In genomic region chr4:56908206-56909082, GRCh38 we compare ENCODE assay signal across 8 cellular contexts. TPM values are rescaled to one million over a fixed set of nuclear protein-coding genes. Genes with fewer than 3 reads are reported as not detected.
DNase-seq lines count a peak whose midpoint lies in the region; ATAC-seq and TF ChIP-seq lines count a peak whose summit lies in the region.

No MANE protein-coding gene starts in this region.

- CTCF ChIA-PET in HEK293 (lab: Yijun Ruan, JAX), result interaction anchor here (1.2 kb wide), 1 partner anchor 69 kb away, joined by 4 read pairs; the partner anchor contains the start of gene NOA1

- DNase-seq in MG63 (peak; percentile 64), lung (ENCODE audit: low spot score) (peak; percentile 57), NCI-H1930 (lab: John Stamatoyannopoulos, UW) (no peak)
- DNase-seq in activated CD4-positive, alpha-beta T cell treated with anti-CD3 and anti-CD28 coated beads, Interleukin-2, amount 50 U/mL, for 4 hours, result peak; percentile 56 to 59
- peak; percentile 49 for DNase-seq in stimulated activated CD8-positive, alpha-beta memory T cell treated with anti-CD3 and anti-CD28 coated beads, Interleukin-12 subunit alpha, Interleukin-12 subunit beta, amount 100 ng/mL, for 1 hour (ENCODE audit: low read depth)

- H3K4me3 ChIP-seq in GM12875 (ENCODE audit: low read depth, low read length), result peak overlapping the region; percentile 90
- H3K4me3 ChIP-seq in HEK293 (ENCODE audit: low read depth, low read length), result peak overlapping the region; percentile 72
- peak overlapping the region; percentile 72 for H3K4me3 ChIP-seq in MG63
- H3K4me3 ChIP-seq in duodenal mucosa (ENCODE audit: low read depth in 1 of 2, low read length in 2 of 2), result peak overlapping the region; percentile 92 to 94
- peak overlapping the region; percentile 92 for H3K4me3 ChIP-seq in lung

- no peaks in the 10 kb centered on the region for H3K9me3 ChIP-seq in HEK293 (ENCODE audit: control insufficient read depth, insufficient read depth, low read depth, low read length)
- no peaks in the 10 kb centered on the region for H3K9me3 ChIP-seq in MG63
- no peaks in the 10 kb centered on the region for H3K9me3 ChIP-seq in duodenal mucosa (ENCODE audit: control insufficient read depth in 1 of 2, low read length in 2 of 2)
- H3K9me3 ChIP-seq in lung (ENCODE audit: control insufficient read depth in 2 of 2, insufficient read depth in 1 of 2, low read length in 1 of 2), result no peaks in the 10 kb centered on the region

- H3K36me3 ChIP-seq in HEK293 (ENCODE audit: control insufficient read depth in 2 of 2, insufficient read depth in 1 of 2, low read length in 2 of 2) (peaks cover 0 to 8% of the 10 kb centered on the region in 2 experiments; a peak in 1 of 3 replicates), MG63 (peaks cover 5% of the 10 kb centered on the region; the same call in 1 of the 2 replicates), duodenal mucosa (ENCODE audit: control insufficient read depth in 1 of 2, insufficient read depth in 2 of 2, low read length in 2 of 2) (no peaks in the 10 kb centered on the region), lung (ENCODE audit: control insufficient read depth in 2 of 2, insufficient read depth in 2 of 2, low read length in 2 of 2) (no peaks in the 10 kb centered on the region)

- POLR2A ChIA-PET in HEK293 (lab: Yijun Ruan, JAX), result interaction anchor here (1.1 to 1.9 kb wide), 6 partner anchors 69 to 521 kb away, joined by 3 to 9 read pairs (median 4); partner anchors contain the start of genes AASDH, NOA1 and POLR2B

- peak; percentile 70 for ATAC-seq in lung (ENCODE audit: insufficient read depth, low FRiP score)

- peak overlapping the region; percentile 73 for H3K27ac ChIP-seq in HEK293 (ENCODE audit: extremely low read depth, low read depth, low read length)
- peak overlapping the region; percentile 85 for H3K27ac ChIP-seq in duodenal mucosa (ENCODE audit: low read depth, low read length)
- H3K27ac ChIP-seq in lung (ENCODE audit: low read depth in 1 of 2, low read length in 1 of 2), result peak overlapping the region; percentile 82 to 93

- H3K9ac ChIP-seq in duodenal mucosa (ENCODE audit: low read depth in 1 of 2, low read length in 2 of 2), result peak overlapping the region; percentile 87 to 96

- WGBS in lung, 2 donors, result 0 to 1% methylated on average over 80 to 110 of the region's 110 CpGs

- TF ChIP-seq CTCF in GM12875 (IDR thresholded peaks at IDR 0.05; ENCODE audit: borderline replicate concordance, insufficient read depth, low read depth, low read length), result peak; percentile 3; the same call in 1 of the 2 replicates
- TF ChIP-seq CTCF in HEK293 (tag by site-specific recombination; IDR thresholded peaks at IDR 0.05), result no peak
- no peak for TF ChIP-seq CTCF in lung (IDR thresholded peaks at IDR 0.05; ENCODE audit: control extremely low read depth, extremely low read depth)

- H3K4me1 ChIP-seq in HEK293 (ENCODE audit: control insufficient read depth, insufficient read depth, low read length) (no peaks in the 10 kb centered on the region), duodenal mucosa (ENCODE audit: control insufficient read depth in 1 of 2, insufficient read depth in 2 of 2, low read length in 2 of 2) (peaks cover 19 to 27% of the 10 kb centered on the region in 2 donors), lung (ENCODE audit: control insufficient read depth in 2 of 2, insufficient read depth in 2 of 2, low read length in 2 of 2) (peaks cover 14 to 18% of the 10 kb centered on the region in 2 donors)

- H3K27me3 ChIP-seq in MG63 (no peaks in the 10 kb centered on the region), duodenal mucosa (ENCODE audit: control insufficient read depth in 1 of 2, insufficient read depth in 2 of 2, low read length in 2 of 2) (no peaks in the 10 kb centered on the region), lung (ENCODE audit: control insufficient read depth, insufficient read depth) (no peaks in the 10 kb centered on the region)

TF ChIP-seq in HEK293, 187 proteins besides CTCF, POLR2A, EP300 and RAD21 (continues in another document):
- TF ChIP-seq ZSCAN23 (tag by site-specific recombination; IDR thresholded peaks at IDR 0.05) (no peak), ZNF658 (tag by site-specific recombination; IDR thresholded peaks at IDR 0.05) (no peak), HOXA7 (CRISPR knock-in tag; IDR thresholded peaks at IDR 0.05; ENCODE audit: borderline replicate concordance) (no peak), ZFP69B (tag by site-specific recombination; IDR thresholded peaks at IDR 0.05) (peak; percentile 61), ZNF23 (tag by site-specific recombination; IDR thresholded peaks at IDR 0.05; ENCODE audit: borderline replicate concordance) (no peak), ZNF18 (tag by site-specific recombination; IDR thresholded peaks at IDR 0.05) (no peak), ZNF560 (tag by site-specific recombination; IDR thresholded peaks at IDR 0.05; ENCODE audit: borderline replicate concordance) (no peak), ZNF600 (tag by site-specific recombination; IDR thresholded peaks at IDR 0.05) (0 out of 2 replicates have a peak, but pooled peaks have one; percentile 21), ZNF416 (tag by site-specific recombination; IDR thresholded peaks at IDR 0.05) (no peak), ZNF350 (tag by site-specific recombination; IDR thresholded peaks at IDR 0.05) (no peak)
- TF ChIP-seq, protein P1, sequence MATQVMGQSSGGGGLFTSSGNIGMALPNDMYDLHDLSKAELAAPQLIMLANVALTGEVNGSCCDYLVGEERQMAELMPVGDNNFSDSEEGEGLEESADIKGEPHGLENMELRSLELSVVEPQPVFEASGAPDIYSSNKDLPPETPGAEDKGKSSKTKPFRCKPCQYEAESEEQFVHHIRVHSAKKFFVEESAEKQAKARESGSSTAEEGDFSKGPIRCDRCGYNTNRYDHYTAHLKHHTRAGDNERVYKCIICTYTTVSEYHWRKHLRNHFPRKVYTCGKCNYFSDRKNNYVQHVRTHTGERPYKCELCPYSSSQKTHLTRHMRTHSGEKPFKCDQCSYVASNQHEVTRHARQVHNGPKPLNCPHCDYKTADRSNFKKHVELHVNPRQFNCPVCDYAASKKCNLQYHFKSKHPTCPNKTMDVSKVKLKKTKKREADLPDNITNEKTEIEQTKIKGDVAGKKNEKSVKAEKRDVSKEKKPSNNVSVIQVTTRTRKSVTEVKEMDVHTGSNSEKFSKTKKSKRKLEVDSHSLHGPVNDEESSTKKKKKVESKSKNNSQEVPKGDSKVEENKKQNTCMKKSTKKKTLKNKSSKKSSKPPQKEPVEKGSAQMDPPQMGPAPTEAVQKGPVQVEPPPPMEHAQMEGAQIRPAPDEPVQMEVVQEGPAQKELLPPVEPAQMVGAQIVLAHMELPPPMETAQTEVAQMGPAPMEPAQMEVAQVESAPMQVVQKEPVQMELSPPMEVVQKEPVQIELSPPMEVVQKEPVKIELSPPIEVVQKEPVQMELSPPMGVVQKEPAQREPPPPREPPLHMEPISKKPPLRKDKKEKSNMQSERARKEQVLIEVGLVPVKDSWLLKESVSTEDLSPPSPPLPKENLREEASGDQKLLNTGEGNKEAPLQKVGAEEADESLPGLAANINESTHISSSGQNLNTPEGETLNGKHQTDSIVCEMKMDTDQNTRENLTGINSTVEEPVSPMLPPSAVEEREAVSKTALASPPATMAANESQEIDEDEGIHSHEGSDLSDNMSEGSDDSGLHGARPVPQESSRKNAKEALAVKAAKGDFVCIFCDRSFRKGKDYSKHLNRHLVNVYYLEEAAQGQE (tag by site-specific recombination; IDR thresholded peaks at IDR 0.05), result peak; percentile 92
- TF ChIP-seq, protein P2, sequence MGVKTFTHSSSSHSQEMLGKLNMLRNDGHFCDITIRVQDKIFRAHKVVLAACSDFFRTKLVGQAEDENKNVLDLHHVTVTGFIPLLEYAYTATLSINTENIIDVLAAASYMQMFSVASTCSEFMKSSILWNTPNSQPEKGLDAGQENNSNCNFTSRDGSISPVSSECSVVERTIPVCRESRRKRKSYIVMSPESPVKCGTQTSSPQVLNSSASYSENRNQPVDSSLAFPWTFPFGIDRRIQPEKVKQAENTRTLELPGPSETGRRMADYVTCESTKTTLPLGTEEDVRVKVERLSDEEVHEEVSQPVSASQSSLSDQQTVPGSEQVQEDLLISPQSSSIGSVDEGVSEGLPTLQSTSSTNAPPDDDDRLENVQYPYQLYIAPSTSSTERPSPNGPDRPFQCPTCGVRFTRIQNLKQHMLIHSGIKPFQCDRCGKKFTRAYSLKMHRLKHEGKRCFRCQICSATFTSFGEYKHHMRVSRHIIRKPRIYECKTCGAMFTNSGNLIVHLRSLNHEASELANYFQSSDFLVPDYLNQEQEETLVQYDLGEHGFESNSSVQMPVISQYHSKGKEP (tag by site-specific recombination; IDR thresholded peaks at IDR 0.05), result no peak
- TF ChIP-seq, protein P3, sequence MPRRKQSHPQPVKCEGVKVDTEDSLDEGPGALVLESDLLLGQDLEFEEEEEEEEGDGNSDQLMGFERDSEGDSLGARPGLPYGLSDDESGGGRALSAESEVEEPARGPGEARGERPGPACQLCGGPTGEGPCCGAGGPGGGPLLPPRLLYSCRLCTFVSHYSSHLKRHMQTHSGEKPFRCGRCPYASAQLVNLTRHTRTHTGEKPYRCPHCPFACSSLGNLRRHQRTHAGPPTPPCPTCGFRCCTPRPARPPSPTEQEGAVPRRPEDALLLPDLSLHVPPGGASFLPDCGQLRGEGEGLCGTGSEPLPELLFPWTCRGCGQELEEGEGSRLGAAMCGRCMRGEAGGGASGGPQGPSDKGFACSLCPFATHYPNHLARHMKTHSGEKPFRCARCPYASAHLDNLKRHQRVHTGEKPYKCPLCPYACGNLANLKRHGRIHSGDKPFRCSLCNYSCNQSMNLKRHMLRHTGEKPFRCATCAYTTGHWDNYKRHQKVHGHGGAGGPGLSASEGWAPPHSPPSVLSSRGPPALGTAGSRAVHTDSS (tag by site-specific recombination; IDR thresholded peaks at IDR 0.05), result no peak

RNA-seq across cellular contexts. Expression of gene REST, which starts 0.7 kb away (rescaled TPM):
- total RNA-seq in MG63 (2014; rRNA removed; shearing (Covaris generic); ENCODE audit: low replicate concordance), result 12.3 and 22.6 TPM in 2 replicates
- total RNA-seq in lung, result 10 to 100 TPM; 36.4 to 55.9 TPM
- 1 to 10 TPM; 4.0 to 7.2 TPM for polyA plus RNA-seq in lung

Comparison
In these comparisons a context has a peak if more than half of its experiments do, and no peak if none do; other contexts are left out.
1. DNase-seq: peak in MG63 (single experiment), activated CD4-positive, alpha-beta T cell treated with anti-CD3 and anti-CD28 coated beads, Interleukin-2, amount 50 U/mL, for 4 hours (2 of 2), lung (single experiment) and stimulated activated CD8-positive, alpha-beta memory T cell treated with anti-CD3 and anti-CD28 coated beads, Interleukin-12 subunit alpha, Interleukin-12 subunit beta, amount 100 ng/mL, for 1 hour (single experiment); none in NCI-H1930 (0 of 2).
2. Peak in every context shown above with its lines, with median percentiles within 50 percentile points of each other: H3K4me3 ChIP-seq and H3K27ac ChIP-seq.